ENCODE assay signal across 8 cellular contexts in genomic region chr5:139402561-139403158, GRCh38. TPM values are rescaled to one million over a fixed set of nuclear protein-coding genes. Genes with fewer than 3 reads are reported as not detected.
DNase-seq lines count a peak whose midpoint lies in the region; ATAC-seq and TF ChIP-seq lines count a peak whose summit lies in the region.

No MANE protein-coding gene starts in this region.

- intact Hi-C loops in dorsolateral prefrontal cortex (cut with DNase I): no loop called here

- H3K27ac ChIP-seq in SK-N-MC (no peak overlapping the region; the same call in 1 of the 2 replicates), dorsolateral prefrontal cortex (peak overlapping the region in 20 of 59 donors; percentile 8 to 95 (median 90))

- H3K4me1 Mint-ChIP-seq in stimulated activated naive B cell treated with anti-CD40 and anti-IgM and Interleukin-4, amounts not matched to agents 10 μg/mL and 1 μg/mL and 100 μg/mL, for 72 hours: peaks cover 38 to 50% of the 10 kb centered on the region in 2 donors

- H3K4me3 ChIP-seq in SK-N-MC (peak overlapping the region; percentile 83), fibroblast of the aortic adventitia (ENCODE audit: low read depth, low read length) (no peak overlapping the region), dorsolateral prefrontal cortex (peak overlapping the region in 17 of 59 donors; percentile 62 to 83 (median 71))

- TF ChIP-seq CTCF in AG09319 (IDR thresholded peaks at IDR 0.05; ENCODE audit: low read depth, low read length) (peak; percentile 28), GM12874 (IDR thresholded peaks at IDR 0.05; ENCODE audit: insufficient read depth, low read depth, low read length) (peak; percentile 55), fibroblast of the aortic adventitia (IDR thresholded peaks at IDR 0.05; ENCODE audit: insufficient read depth, low read length) (peak; percentile 24), dorsolateral prefrontal cortex (IDR thresholded peaks at IDR 0.05 in 54 of 56, conservative IDR thresholded peaks at IDR 0.05 in 2 of 56; ENCODE audit: low read depth in 1 of 56, partially characterized antibody in 56 of 56) (peak in 4 of 56 donors; percentile 10 to 21 (median 14))

- peak overlapping the region; percentile 97 for H3K27ac Mint-ChIP-seq in stimulated activated naive B cell treated with anti-CD40 and anti-IgM and Interleukin-4, amounts not matched to agents 10 μg/mL and 1 μg/mL and 100 μg/mL, for 72 hours

- H3K36me3 ChIP-seq in SK-N-MC (ENCODE audit: insufficient read depth, low read length): no peaks in the 10 kb centered on the region

- H3K36me3 Mint-ChIP-seq in stimulated activated naive B cell treated with anti-CD40 and anti-IgM and Interleukin-4, amounts not matched to agents 10 μg/mL and 1 μg/mL and 100 μg/mL, for 72 hours: peaks cover 7 to 9% of the 10 kb centered on the region in 2 donors

- H3K27me3 Mint-ChIP-seq in stimulated activated naive B cell treated with anti-CD40 and anti-IgM and Interleukin-4, amounts not matched to agents 10 μg/mL and 1 μg/mL and 100 μg/mL, for 72 hours: no peaks in the 10 kb centered on the region

- no peaks in the 10 kb centered on the region for H3K27me3 ChIP-seq in dorsolateral prefrontal cortex

- no peak for DNase-seq in AG09319 (ENCODE audit: extremely low read depth, low read depth)
- no peak for DNase-seq in SK-N-MC (ENCODE audit: low read depth, low spot score)
- DNase-seq in fibroblast of the aortic adventitia (ENCODE audit: low read depth): no peak
- no peak for DNase-seq in stimulated activated naive B cell treated with anti-CD40 and anti-IgM and Interleukin-4, amounts not matched to agents 10 μg/mL and 1 μg/mL and 100 μg/mL, for 72 hours
- DNase-seq in amniotic stem cell (lab: John Stamatoyannopoulos, UW): no peak
- no peak for DNase-seq in dorsolateral prefrontal cortex

- H3K4me3 Mint-ChIP-seq in stimulated activated naive B cell treated with anti-CD40 and anti-IgM and Interleukin-4, amounts not matched to agents 10 μg/mL and 1 μg/mL and 100 μg/mL, for 72 hours: peak overlapping the region; percentile 85 to 87

- no peak for ATAC-seq in stimulated activated naive B cell treated with anti-CD40 and anti-IgM and Interleukin-4, amounts not matched to agents 10 μg/mL and 1 μg/mL and 100 μg/mL, for 72 hours (replicated peaks)
- ATAC-seq in GM18907 (IDR thresholded peaks at IDR 0.05; ENCODE audit: unreplicated experiment): no peak

- H3K9ac ChIP-seq in SK-N-MC (ENCODE audit: insufficient read length): no peak overlapping the region

- H3K9me3 ChIP-seq in SK-N-MC (ENCODE audit: low read depth, low read length): no peaks in the 10 kb centered on the region

- peaks cover 0 to 1% of the 10 kb centered on the region in 2 donors for H3K9me3 Mint-ChIP-seq in stimulated activated naive B cell treated with anti-CD40 and anti-IgM and Interleukin-4, amounts not matched to agents 10 μg/mL and 1 μg/mL and 100 μg/mL, for 72 hours

RNA-seq across cellular contexts. Expression of gene SPATA24, which starts 1.2 kb away (rescaled TPM):
- 1.8 and 2.0 TPM in 2 replicates for total RNA-seq in fibroblast of the aortic adventitia (ENCODE audit: low replicate concordance)
- total RNA-seq in dorsolateral prefrontal cortex: 10 to 100 TPM in 6 of 120 experiments, 1 to 10 TPM in 114; 2.5 to 12.3 (median 6.3) TPM

RNA-seq across cellular contexts. Expression of gene PROB1, which starts 7.8 kb away (rescaled TPM):
- total RNA-seq in fibroblast of the aortic adventitia (ENCODE audit: low replicate concordance): 0.99 and 1.8 TPM in 2 replicates
- total RNA-seq in dorsolateral prefrontal cortex: 10 to 100 TPM in 1 of 120 experiments, 1 to 10 TPM in 119; 2.1 to 10.7 (median 3.4) TPM

RNA-seq across cellular contexts. Expression of gene MZB1, which starts 12.9 kb away (rescaled TPM):
- 0.18 TPM in 1 of 2 replicates, not detected in the other for total RNA-seq in fibroblast of the aortic adventitia (ENCODE audit: low replicate concordance)
- 1 to 10 TPM in 8 of 120 experiments, under 1 TPM in 37, not detected in 75; 0.25 to 3.6 (median 0.63) TPM for total RNA-seq in dorsolateral prefrontal cortex

RNA-seq across cellular contexts. Expression of gene SLC23A1, which starts 19.6 kb away (rescaled TPM):
- total RNA-seq in fibroblast of the aortic adventitia (ENCODE audit: low replicate concordance) (not detected in 2 replicates), dorsolateral prefrontal cortex (1 to 10 TPM in 2 of 120 experiments, under 1 TPM in 1, not detected in 117; 0.19 to 1.4 (median 1.2) TPM)

RNA-seq across cellular contexts. Expression of gene DNAJC18, which starts 36.7 kb away (rescaled TPM):
- total RNA-seq in fibroblast of the aortic adventitia (ENCODE audit: low replicate concordance) (4.7 and 9.9 TPM in 2 replicates), dorsolateral prefrontal cortex (10 to 100 TPM; 26.6 to 69.5 (median 49.7) TPM)
